In the genomic region with DNA sequence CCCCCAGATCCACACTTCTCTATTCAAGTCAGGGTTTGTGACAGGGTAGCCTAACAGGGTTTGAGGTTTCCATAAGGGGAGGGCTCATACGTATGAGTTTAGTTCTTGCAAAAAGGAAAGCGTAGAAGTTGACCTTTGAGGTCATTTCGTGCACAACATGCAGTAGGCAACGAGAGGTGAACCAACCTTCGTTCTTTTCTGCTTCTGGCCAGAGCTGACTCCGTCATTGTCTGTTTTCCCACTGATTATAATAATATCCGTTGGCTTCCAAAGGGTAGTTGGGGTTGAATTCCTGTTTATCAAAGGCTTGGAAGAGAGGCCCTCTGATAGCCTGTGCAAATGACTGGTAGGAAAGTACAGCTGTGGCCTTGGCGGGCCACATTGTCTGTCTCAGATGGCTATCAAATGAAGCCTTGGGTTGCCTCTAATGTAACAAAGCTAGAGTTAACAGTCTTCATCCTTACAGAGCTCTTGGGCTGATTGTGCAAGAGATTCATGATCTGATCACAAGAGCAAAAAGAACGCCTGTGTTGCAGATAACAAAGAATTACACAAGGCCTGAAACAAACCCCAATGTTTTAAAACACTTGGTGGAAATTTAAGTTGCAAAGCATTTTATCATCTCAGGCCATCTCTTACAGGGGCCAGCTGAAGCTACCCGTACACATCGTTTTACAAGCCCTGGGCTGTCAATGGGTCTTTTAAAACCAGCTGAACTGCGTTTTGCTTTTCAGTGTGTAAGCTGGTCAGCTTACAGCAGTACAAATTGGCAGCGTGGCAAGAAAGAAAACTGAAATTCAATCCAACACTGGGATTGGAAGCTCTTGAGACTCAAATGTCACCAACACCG, we compare ENCODE assay signal across 8 cellular contexts. TPM values are rescaled to one million over a fixed set of nuclear protein-coding genes. Genes with fewer than 3 reads are reported as not detected.
DNase-seq lines count a peak whose midpoint lies in the region; ATAC-seq, FAIRE-seq and TF ChIP-seq lines count a peak whose summit lies in the region.

No MANE protein-coding gene starts in this region.

- no peak overlapping the region for H2BK5ac ChIP-seq in H1 (ENCODE audit: low read depth, low read length)

- TF ChIP-seq CTCF in PC-3 (conservative IDR thresholded peaks at IDR 0.05; ENCODE audit: low read depth, low read length) (no peak), H1 (IDR thresholded peaks at IDR 0.05; ENCODE audit: control extremely low read depth in 1 of 3, insufficient read depth in 1 of 3, low read depth in 1 of 3, low read length in 3 of 3) (no peak), neutrophil (IDR thresholded peaks at IDR 0.05) (no peak)

- H3K79me1 ChIP-seq in H1 (ENCODE audit: low read depth, low read length), result no peaks in the 10 kb centered on the region

- BruUV-seq in PC-3 (replicated peaks; lab: Mats Ljungman, UMichigan), result no TSS peak

- peak; percentile 65 for FAIRE-seq in H1 (lab: Jason Lieb, UNC)

- no peak overlapping the region for H4K5ac ChIP-seq in H1 (ENCODE audit: insufficient read length, low read depth, low read length)

- no peaks in the 10 kb centered on the region for H3K9me3 ChIP-seq in PC-3 (ENCODE audit: low read length)
- H3K9me3 ChIP-seq in H1 (ENCODE audit: insufficient read depth in 2 of 2, low read depth in 1 of 2, low read length in 1 of 2), result no peaks in the 10 kb centered on the region
- no peaks in the 10 kb centered on the region for H3K9me3 ChIP-seq in neutrophil

- H3K4me3 ChIP-seq in GM08714 (ENCODE audit: low read length) (peak overlapping the region; percentile 24; the same call in 1 of the 2 replicates), PC-3 (ENCODE audit: low read length) (no peak overlapping the region), H1 (ENCODE audit: extremely low read depth in 1 of 4, insufficient read depth in 2 of 4, low read depth in 3 of 4, low read length in 4 of 4) (no peak overlapping the region), neutrophil (ENCODE audit: low read depth in 1 of 2, low read length in 1 of 2) (peak overlapping the region; percentile 48 to 53)

- no peak for TF ChIP-seq POLR2A in H1 (IDR thresholded peaks at IDR 0.05; ENCODE audit: control extremely low read depth in 1 of 2, low read depth in 2 of 2, low read length in 2 of 2)

- no peak overlapping the region for H2AK5ac ChIP-seq in H1 (ENCODE audit: low read depth, low read length)

- no peak overlapping the region for H3K18ac ChIP-seq in H1 (ENCODE audit: extremely low read depth, low read length)

- H3K36me3 ChIP-seq in PC-3 (ENCODE audit: low read depth, low read length), result no peaks in the 10 kb centered on the region
- no peaks in the 10 kb centered on the region for H3K36me3 ChIP-seq in H1 (ENCODE audit: control insufficient read depth in 2 of 4, insufficient read depth in 4 of 4, low read length in 3 of 4)
- no peaks in the 10 kb centered on the region for H3K36me3 ChIP-seq in neutrophil

- H3K27ac ChIP-seq in PC-3 (ENCODE audit: low read length) (no peak overlapping the region), H1 (ENCODE audit: low read depth, low read length) (no peak overlapping the region), neutrophil (peak overlapping the region; percentile 100)

- H4K91ac ChIP-seq in H1 (replicated peaks; ENCODE audit: insufficient read length, low read length), result no peak overlapping the region

- no peak overlapping the region for H4K8ac ChIP-seq in H1 (ENCODE audit: extremely low read depth, insufficient read depth, low read length)

- no peaks in the 10 kb centered on the region for H3K9me2 ChIP-seq in PC-3 (replicated peaks; ENCODE audit: low read length)

- H3K4me2 ChIP-seq in PC-3 (ENCODE audit: low read length) (no peak overlapping the region), H1 (ENCODE audit: insufficient read depth in 1 of 2, low read depth in 2 of 2, low read length in 2 of 2) (no peak overlapping the region)

- 86% methylated on average over 11 of the region's 14 CpGs; no CpG with 5 or more reads in 1 of the 2 experiments for WGBS in H1 (ENCODE audit: extremely low coverage in 1 of 2, insufficient coverage in 1 of 2, insufficient read length in 1 of 2, insufficient replicate concordance in 2 of 2, low coverage in 1 of 2, low lambda C conversion rate in 2 of 2, missing lambda C conversion rate in 1 of 2), 2 experiments

- H2BK12ac ChIP-seq in H1 (ENCODE audit: low read depth, low read length), result no peak overlapping the region

- H3K27me3 ChIP-seq in PC-3 (ENCODE audit: low read length) (no peaks in the 10 kb centered on the region), H1 (replicated peaks in 1 of 4; ENCODE audit: control insufficient read depth in 3 of 4, extremely low read depth in 1 of 4, insufficient read depth in 3 of 4, low read length in 3 of 4) (no peaks in the 10 kb centered on the region), neutrophil (no peaks in the 10 kb centered on the region)

- H2BK15ac ChIP-seq in H1 (ENCODE audit: low read length), result no peak overlapping the region

- H2BK20ac ChIP-seq in H1 (ENCODE audit: low read length), result no peak overlapping the region

- peak overlapping the region; percentile 26; the same call in 1 of the 2 replicates for H2AFZ ChIP-seq in PC-3 (ENCODE audit: low read length)
- H2AFZ ChIP-seq in H1 (ENCODE audit: low read length), result no peak overlapping the region

- no peak overlapping the region for H2BK120ac ChIP-seq in H1 (replicated peaks; ENCODE audit: low read depth, low read length)

- ATAC-seq in PC-3, result no peak
- ATAC-seq in HG02981 (IDR thresholded peaks at IDR 0.05; ENCODE audit: unreplicated experiment), result no peak
- no peak for ATAC-seq in HG02678 (IDR thresholded peaks at IDR 0.05; ENCODE audit: unreplicated experiment)

- DNase-seq in PC-3 (no peak), H1 (ENCODE audit: low read depth in 1 of 2, low spot score in 2 of 2) (no peak), NCI-H1048 (lab: John Stamatoyannopoulos, UW) (no peak), hepatic stellate cell (ENCODE audit: low spot score) (no peak)

- H3K14ac ChIP-seq in H1 (ENCODE audit: insufficient read length), result no peak overlapping the region

- POLR2A ChIA-PET in PC-3 (lab: Charles Lee; ENCODE audit: unreplicated experiment) (no interaction called here), H1 (lab: Charles Lee; ENCODE audit: partially characterized antibody) (interaction anchor here (0.6 to 1.2 kb wide), 2 partner anchors 19 to 116 kb away, joined by 3 read pairs; a partner anchor contains a TSS)

- no peaks in the 10 kb centered on the region for H3F3A ChIP-seq in PC-3 (ENCODE audit: low read length, unreplicated experiment)

- CTCF ChIA-PET in PC-3 (lab: Charles Lee) (no interaction called here), H1 (lab: Charles Lee; ENCODE audit: partially characterized antibody) (no interaction called here)

- H3K9ac ChIP-seq in PC-3 (ENCODE audit: low read length), result no peak overlapping the region
- no peak overlapping the region for H3K9ac ChIP-seq in H1 (replicated peaks in 1 of 4; ENCODE audit: extremely low read depth in 1 of 4, low read depth in 3 of 4, low read length in 3 of 4)

- TF ChIP-seq RAD21 in H1 (IDR thresholded peaks at IDR 0.05 in 1 of 2, conservative IDR thresholded peaks at IDR 0.05 in 1 of 2; ENCODE audit: low read depth in 2 of 2, low read length in 2 of 2), result no peak

- no peaks in the 10 kb centered on the region for H3K23me2 ChIP-seq in H1 (ENCODE audit: low read depth, low read length)

- H3K23ac ChIP-seq in H1 (ENCODE audit: insufficient read length), result no peak overlapping the region

- intact Hi-C loops in PC-3 (cut with micrococcal nuclease), result no loop called here

- no peak for TF ChIP-seq EP300 in H1 (IDR thresholded peaks at IDR 0.05; ENCODE audit: borderline replicate concordance in 1 of 2, low read depth in 2 of 2, low read length in 2 of 2)

- H3K4me1 ChIP-seq in PC-3 (ENCODE audit: insufficient read depth, low read length), result peaks cover 24% of the 10 kb centered on the region
- H3K4me1 ChIP-seq in H1 (replicated peaks in 1 of 4; ENCODE audit: control insufficient read depth in 3 of 4, insufficient read depth in 4 of 4, low read length in 3 of 4), result no peaks in the 10 kb centered on the region
- H3K4me1 ChIP-seq in neutrophil (ENCODE audit: control insufficient read depth in 1 of 2, insufficient read depth in 1 of 2, low read depth in 1 of 2, low read length in 1 of 2), result peaks cover 81 to 85% of the 10 kb centered on the region in 2 experiments

- no peak overlapping the region for H3K4ac ChIP-seq in H1 (replicated peaks; ENCODE audit: insufficient read length, low read depth, low read length)

- H4K20me1 ChIP-seq in PC-3 (ENCODE audit: low read length) (no peaks in the 10 kb centered on the region), H1 (replicated peaks in 1 of 2; ENCODE audit: control insufficient read depth in 1 of 2, insufficient read depth in 2 of 2, low read length in 2 of 2) (no peaks in the 10 kb centered on the region)

- no peaks in the 10 kb centered on the region for H3K79me2 ChIP-seq in PC-3 (ENCODE audit: low read length)
- no peaks in the 10 kb centered on the region for H3K79me2 ChIP-seq in H1 (ENCODE audit: control insufficient read depth in 1 of 2, insufficient read depth in 2 of 2, low read length in 2 of 2)

- no peak overlapping the region for H3K56ac ChIP-seq in H1 (replicated peaks; ENCODE audit: insufficient read length, low read depth, low read length)

TF ChIP-seq in H1, 55 proteins besides CTCF, POLR2A, EP300 and RAD21 (continues in another document):
- TF ChIP-seq SP2 (IDR thresholded peaks at IDR 0.05; ENCODE audit: low read length) (no peak), FOSL1 (IDR thresholded peaks at IDR 0.05; ENCODE audit: insufficient read depth, low read depth, low read length) (no peak), GTF2F1 (IDR thresholded peaks at IDR 0.05; ENCODE audit: borderline replicate concordance, low read depth, low read length) (no peak), SIX5 (IDR thresholded peaks at IDR 0.05; ENCODE audit: low read depth, low read length) (no peak), GABPA (IDR thresholded peaks at IDR 0.05; ENCODE audit: borderline replicate concordance, insufficient read depth, low read length) (no peak), CTBP2 (IDR thresholded peaks at IDR 0.05; ENCODE audit: borderline replicate concordance, insufficient read depth, insufficient read length, low read length) (no peak)
- TF ChIP-seq, protein P1, sequence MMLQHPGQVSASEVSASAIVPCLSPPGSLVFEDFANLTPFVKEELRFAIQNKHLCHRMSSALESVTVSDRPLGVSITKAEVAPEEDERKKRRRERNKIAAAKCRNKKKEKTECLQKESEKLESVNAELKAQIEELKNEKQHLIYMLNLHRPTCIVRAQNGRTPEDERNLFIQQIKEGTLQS (IDR thresholded peaks at IDR 0.05; ENCODE audit: insufficient read depth, low read depth, low read length), result no peak

RNA-seq across cellular contexts. Expression of a gene that starts 46.1 kb away (rescaled TPM):
- not detected in 2 replicates for total RNA-seq in PC-3 (2014; rRNA removed)
- not detected in 2 replicates for total RNA-seq in H1 (2021; fragmentation: NEBNext Ultra II Directional; extraction: Animal tissue kit (Norgen Biotek cat#: 25700))
- 0.03 TPM in 1 of 2 replicates, not detected in the other for polyA plus RNA-seq in H1 (2011; rRNA removed)
- polyA plus RNA-seq in H1 (2011; cell fraction: cytosol; rRNA removed), result 0.03 TPM
- polyA plus RNA-seq in H1 (2011; cell fraction: nucleus; rRNA removed), result 0.04 TPM
- polyA plus RNA-seq in H1 (2012, experiment 1 of 2), result not detected in 4 replicates
- polyA plus RNA-seq in H1 (2012, experiment 2 of 2), result not detected
- 0.02 TPM for polyA plus RNA-seq in H1 (2013, experiment 1 of 2)
- under 0.01 TPM for polyA plus RNA-seq in H1 (2013, experiment 2 of 2)
- not detected in 2 replicates for polyA minus RNA-seq in H1 (2011; rRNA and poly(A)+ RNA removed)
- polyA minus RNA-seq in H1 (2011; cell fraction: cytosol; rRNA and poly(A)+ RNA removed), result not detected
- polyA minus RNA-seq in H1 (2011; cell fraction: nucleus; rRNA and poly(A)+ RNA removed), result 0.30 TPM

Comparison
In these comparisons a context has a peak if more than half of its experiments do, and no peak if none do; other contexts are left out.
1. H3K4me3 ChIP-seq: peak in GM08714 (single experiment) and neutrophil (2 of 2); none in PC-3 (single experiment) and H1 (0 of 4).